In the genomic region with DNA sequence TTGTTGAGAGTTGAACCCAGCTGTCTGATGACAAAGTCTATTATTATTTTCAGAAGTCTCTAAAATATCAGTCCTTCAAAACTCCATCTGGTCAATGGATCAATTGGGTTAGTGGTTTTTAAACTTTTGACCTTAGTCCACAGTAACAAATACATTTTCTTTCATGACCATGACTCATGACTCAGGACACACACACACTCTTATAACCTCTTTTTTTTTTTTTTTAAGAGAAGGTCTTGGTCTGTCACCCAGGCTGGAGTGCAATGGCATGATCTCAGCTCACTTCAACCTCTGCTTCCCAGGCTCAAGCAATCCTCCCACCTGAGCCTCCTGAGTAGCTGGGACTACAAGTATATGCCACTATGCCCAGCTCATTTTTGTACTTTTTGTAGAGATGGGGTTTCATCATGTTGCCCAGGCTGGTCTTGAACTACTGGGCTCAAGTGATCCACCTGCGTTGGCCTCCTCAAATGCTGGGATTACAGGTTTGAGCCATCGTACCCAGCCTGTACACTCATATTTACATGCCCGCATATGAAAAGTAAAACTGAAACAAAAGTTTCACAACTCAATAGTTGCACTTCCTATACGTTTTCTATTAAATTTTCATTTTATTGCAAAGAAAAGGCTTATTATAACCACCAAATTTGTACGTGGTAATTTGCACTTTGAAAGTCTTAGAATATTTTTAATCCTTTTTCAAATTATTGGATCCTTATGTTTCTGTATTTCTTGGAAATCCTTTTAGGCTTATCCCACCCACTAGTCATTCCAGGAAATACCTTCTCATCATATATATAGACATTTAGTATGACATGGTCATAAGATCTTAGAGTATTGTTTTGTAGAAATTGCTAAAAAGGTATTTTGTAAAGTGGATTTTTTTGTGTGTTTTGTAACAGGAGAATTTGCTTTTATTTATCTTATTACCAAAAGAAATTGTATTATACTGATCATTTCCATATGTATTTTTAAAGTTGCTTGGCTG, we compare ENCODE assay signal across 1 cellular context.
TF ChIP-seq lines count a peak whose summit lies in the region.

No MANE protein-coding gene starts in this region.

TF ChIP-seq in K562, 482 proteins besides CTCF, POLR2A, EP300 and RAD21 (continued from another document and continues in another):
- TF ChIP-seq POLR3A (IDR thresholded peaks at IDR 0.05; ENCODE audit: borderline replicate concordance, extremely low read depth, insufficient read depth, insufficient read length) (no peak), SIN3A (IDR thresholded peaks at IDR 0.05; ENCODE audit: borderline replicate concordance in 2 of 2, control insufficient read depth in 1 of 2, low read depth in 2 of 2, low read length in 2 of 2) (no peak), TBL1XR1 (IDR thresholded peaks at IDR 0.05; ENCODE audit: low read length in 2 of 2) (no peak), PURB (CRISPR knock-in tag; IDR thresholded peaks at IDR 0.05; ENCODE audit: low read depth) (no peak), DNMT1 (IDR thresholded peaks at IDR 0.05) (no peak), SPI1 (IDR thresholded peaks at IDR 0.05; ENCODE audit: borderline replicate concordance, low read depth, low read length) (no peak), FOXJ2 (tag; IDR thresholded peaks at IDR 0.05) (no peak), MBD2 (IDR thresholded peaks at IDR 0.05; ENCODE audit: borderline replicate concordance, low read depth) (no peak), ZBED1 (IDR thresholded peaks at IDR 0.05) (no peak), MLLT1 (IDR thresholded peaks at IDR 0.05) (no peak), TEAD1 (CRISPR knock-in tag; IDR thresholded peaks at IDR 0.05) (no peak), ZNF445 (CRISPR knock-in tag; IDR thresholded peaks at IDR 0.05; ENCODE audit: low read depth) (no peak), TFE3 (CRISPR knock-in tag; IDR thresholded peaks at IDR 0.05) (no peak), CREB3L1 (IDR thresholded peaks at IDR 0.05; ENCODE audit: borderline replicate concordance, low read depth) (no peak), MCM2 (IDR thresholded peaks at IDR 0.05; ENCODE audit: low read depth) (no peak), SMC3 (conservative IDR thresholded peaks at IDR 0.05; ENCODE audit: insufficient read depth, low read depth, low read length) (no peak), ZZZ3 (IDR thresholded peaks at IDR 0.05) (no peak), ZNF253 (CRISPR knock-in tag; conservative IDR thresholded peaks at IDR 0.05) (no peak), ETV6 (IDR thresholded peaks at IDR 0.05; ENCODE audit: borderline replicate concordance in 1 of 2, low read depth in 2 of 2, low read length in 1 of 2) (no peak), ETV6 (CRISPR knock-in tag; IDR thresholded peaks at IDR 0.05; ENCODE audit: borderline replicate concordance) (no peak), PBX2 (CRISPR knock-in tag; IDR thresholded peaks at IDR 0.05; ENCODE audit: low read depth) (no peak), PBX2 (tag; conservative IDR thresholded peaks at IDR 0.05; ENCODE audit: low read depth) (no peak; the same call in 1 of the 2 replicates), TRIM24 (IDR thresholded peaks at IDR 0.05) (peak in 1 of 2 experiments; percentile 38; a peak in 1 of 4 replicates), ZNF232 (CRISPR knock-in tag; IDR thresholded peaks at IDR 0.05) (no peak), ZBTB17 (CRISPR knock-in tag; IDR thresholded peaks at IDR 0.05) (no peak), CHD4 (IDR thresholded peaks at IDR 0.05; ENCODE audit: insufficient read depth, insufficient replicate concordance, low read depth, low read length, poor library complexity, severe bottlenecking) (no peak), PYGO2 (tag; IDR thresholded peaks at IDR 0.05) (no peak), NR4A1 (CRISPR knock-in tag; IDR thresholded peaks at IDR 0.05) (0 out of 2 replicates have a peak, but pooled peaks have one; percentile 47), NR4A1 (tag; IDR thresholded peaks at IDR 0.05) (no peak), FOS (IDR thresholded peaks at IDR 0.05; ENCODE audit: extremely low read depth, insufficient read length) (no peak), PHTF2 (CRISPR knock-in tag; IDR thresholded peaks at IDR 0.05) (no peak), UBTF (IDR thresholded peaks at IDR 0.05; ENCODE audit: borderline replicate concordance in 1 of 2, low read depth in 2 of 2, low read length in 2 of 2) (no peak), CSDE1 (IDR thresholded peaks at IDR 0.05) (no peak), ZNF511 (CRISPR knock-in tag; IDR thresholded peaks at IDR 0.05) (no peak), ADNP (tag; IDR thresholded peaks at IDR 0.05) (no peak), ZSCAN29 (IDR thresholded peaks at IDR 0.05) (no peak)
- TF ChIP-seq, protein P1, sequence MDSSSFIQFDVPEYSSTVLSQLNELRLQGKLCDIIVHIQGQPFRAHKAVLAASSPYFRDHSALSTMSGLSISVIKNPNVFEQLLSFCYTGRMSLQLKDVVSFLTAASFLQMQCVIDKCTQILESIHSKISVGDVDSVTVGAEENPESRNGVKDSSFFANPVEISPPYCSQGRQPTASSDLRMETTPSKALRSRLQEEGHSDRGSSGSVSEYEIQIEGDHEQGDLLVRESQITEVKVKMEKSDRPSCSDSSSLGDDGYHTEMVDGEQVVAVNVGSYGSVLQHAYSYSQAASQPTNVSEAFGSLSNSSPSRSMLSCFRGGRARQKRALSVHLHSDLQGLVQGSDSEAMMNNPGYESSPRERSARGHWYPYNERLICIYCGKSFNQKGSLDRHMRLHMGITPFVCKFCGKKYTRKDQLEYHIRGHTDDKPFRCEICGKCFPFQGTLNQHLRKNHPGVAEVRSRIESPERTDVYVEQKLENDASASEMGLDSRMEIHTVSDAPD (CRISPR knock-in tag; IDR thresholded peaks at IDR 0.05), result no peak
- TF ChIP-seq, protein P2, sequence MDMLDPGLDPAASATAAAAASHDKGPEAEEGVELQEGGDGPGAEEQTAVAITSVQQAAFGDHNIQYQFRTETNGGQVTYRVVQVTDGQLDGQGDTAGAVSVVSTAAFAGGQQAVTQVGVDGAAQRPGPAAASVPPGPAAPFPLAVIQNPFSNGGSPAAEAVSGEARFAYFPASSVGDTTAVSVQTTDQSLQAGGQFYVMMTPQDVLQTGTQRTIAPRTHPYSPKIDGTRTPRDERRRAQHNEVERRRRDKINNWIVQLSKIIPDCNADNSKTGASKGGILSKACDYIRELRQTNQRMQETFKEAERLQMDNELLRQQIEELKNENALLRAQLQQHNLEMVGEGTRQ (CRISPR knock-in tag; IDR thresholded peaks at IDR 0.05), result no peak
- TF ChIP-seq, protein P3, sequence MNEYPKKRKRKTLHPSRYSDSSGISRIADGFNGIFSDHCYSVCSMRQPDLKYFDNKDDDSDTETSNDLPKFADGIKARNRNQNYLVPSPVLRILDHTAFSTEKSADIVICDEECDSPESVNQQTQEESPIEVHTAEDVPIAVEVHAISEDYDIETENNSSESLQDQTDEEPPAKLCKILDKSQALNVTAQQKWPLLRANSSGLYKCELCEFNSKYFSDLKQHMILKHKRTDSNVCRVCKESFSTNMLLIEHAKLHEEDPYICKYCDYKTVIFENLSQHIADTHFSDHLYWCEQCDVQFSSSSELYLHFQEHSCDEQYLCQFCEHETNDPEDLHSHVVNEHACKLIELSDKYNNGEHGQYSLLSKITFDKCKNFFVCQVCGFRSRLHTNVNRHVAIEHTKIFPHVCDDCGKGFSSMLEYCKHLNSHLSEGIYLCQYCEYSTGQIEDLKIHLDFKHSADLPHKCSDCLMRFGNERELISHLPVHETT (CRISPR knock-in tag; conservative IDR thresholded peaks at IDR 0.05 in 1 of 2, IDR thresholded peaks at IDR 0.05 in 1 of 2), result no peak; a peak in 1 of 4 replicates
- TF ChIP-seq, protein P4, sequence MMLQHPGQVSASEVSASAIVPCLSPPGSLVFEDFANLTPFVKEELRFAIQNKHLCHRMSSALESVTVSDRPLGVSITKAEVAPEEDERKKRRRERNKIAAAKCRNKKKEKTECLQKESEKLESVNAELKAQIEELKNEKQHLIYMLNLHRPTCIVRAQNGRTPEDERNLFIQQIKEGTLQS (IDR thresholded peaks at IDR 0.05), result peak; percentile 77
- TF ChIP-seq, protein P4 (CRISPR knock-in tag; conservative IDR thresholded peaks at IDR 0.05), result no peak
